Comparison of ENCODE assay signal across 19 cellular contexts in the genomic region with DNA sequence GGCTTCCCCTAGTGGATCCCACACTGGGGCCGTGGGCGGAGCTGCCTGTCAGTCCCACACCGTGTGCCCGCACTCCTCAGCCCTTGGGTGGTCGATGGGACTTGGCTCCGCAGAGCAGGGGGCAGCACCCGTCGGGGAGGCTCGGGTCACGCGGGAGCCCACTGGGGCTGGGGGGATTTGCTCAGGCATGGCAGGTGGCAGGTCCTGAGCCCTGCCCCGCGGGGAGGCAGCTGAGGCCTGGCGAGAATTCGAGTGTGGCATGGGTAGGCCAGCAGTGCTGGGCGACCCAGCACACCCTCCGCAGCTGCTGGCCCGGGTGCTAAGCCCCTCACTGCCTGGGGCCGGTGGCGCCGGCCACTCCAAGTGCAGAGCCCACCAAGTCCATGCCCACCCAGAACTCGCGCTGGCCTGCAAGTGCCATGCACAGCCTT.
DNase-seq lines count a peak whose midpoint lies in the region; ATAC-seq, FAIRE-seq and TF ChIP-seq lines count a peak whose summit lies in the region.
"Had no signal": no experiment of that assay in that cellular context is flagged by ENCODE, and none has a peak within 500 bp of the region (broad histone marks: within the 10 kb centered on the region; RNA-seq: fewer than 3 reads in every experiment).

No MANE protein-coding gene starts in this region.

- no peaks in the 10 kb centered on the region for H3K79me2 ChIP-seq in HepG2 (ENCODE audit: insufficient read depth, low read length)

- TF ChIP-seq EP300 in HepG2 (IDR thresholded peaks at IDR 0.05; ENCODE audit: low read depth in 2 of 2, low read length in 2 of 2) (no peak), HepG2 (CRISPR knock-in tag; IDR thresholded peaks at IDR 0.05; ENCODE audit: borderline replicate concordance) (no peak)

- TF ChIP-seq CTCF in right lobe of liver (IDR thresholded peaks at IDR 0.05), result no peak
- TF ChIP-seq CTCF in HepG2 (CRISPR knock-in tag; IDR thresholded peaks at IDR 0.05), result no peak
- TF ChIP-seq CTCF in upper lobe of right lung (IDR thresholded peaks at IDR 0.05), result no peak

- intact Hi-C loops in right lobe of liver (cut with DNase I) (no loop called here), HepG2 (cut with micrococcal nuclease; ENCODE audit: unreplicated experiment) (no loop called here), posterior vena cava (cut with DNase I) (no loop called here), upper lobe of right lung (cut with DNase I) (no loop called here)

- no peaks in the 10 kb centered on the region for H3K27me3 ChIP-seq in right lobe of liver
- no peaks in the 10 kb centered on the region for H3K27me3 ChIP-seq in HepG2 (ENCODE audit: control insufficient read depth in 1 of 2, insufficient read depth in 2 of 2, low read length in 2 of 2)
- no peaks in the 10 kb centered on the region for H3K27me3 ChIP-seq in upper lobe of right lung
- H3K27me3 ChIP-seq: BLaER1 treated with 17β-estradiol and CSF1 and Interleukin-3, amounts not matched to agents 10 nM and 100 nM had no signal

- no peaks in the 10 kb centered on the region for H3K36me3 ChIP-seq in right lobe of liver
- no peaks in the 10 kb centered on the region for H3K36me3 ChIP-seq in HepG2 (replicated peaks in 1 of 2; ENCODE audit: control insufficient read depth in 1 of 2, insufficient read depth in 2 of 2, low read length in 2 of 2)
- H3K36me3 ChIP-seq in upper lobe of right lung, result no peaks in the 10 kb centered on the region
- H3K36me3 ChIP-seq: BLaER1 treated with 17β-estradiol and CSF1 and Interleukin-3, amounts not matched to agents 10 nM and 100 nM had no signal

- H3K9me3 ChIP-seq in right lobe of liver (no peaks in the 10 kb centered on the region), HepG2 (ENCODE audit: low read length) (peaks cover 72% of the 10 kb centered on the region), upper lobe of right lung (no peaks in the 10 kb centered on the region), T-helper 17 cell (ENCODE audit: control insufficient read depth, low read length, poor library complexity, severe bottlenecking) (no peaks in the 10 kb centered on the region)
- H3K9me3 ChIP-seq: A549 had no signal

- in situ Hi-C loops in HepG2 (cut with HindIII; ENCODE audit: extremely low pct_ligation_motif_present, low pct_unique_long_range_greater_than_20kb), result no loop called here

- no TSS peak for BruUV-seq in HepG2 (replicated peaks; lab: Mats Ljungman, UMichigan)

- H2AFZ ChIP-seq in HepG2 (ENCODE audit: low read length), result no peak overlapping the region

- TF ChIP-seq RAD21 in HepG2 (CRISPR knock-in tag; IDR thresholded peaks at IDR 0.05), result no peak

- H3K36me3 Mint-ChIP-seq in activated T-cell treated with anti-CD3 and anti-CD28 coated beads, Interleukin-2, amount 50 U/mL, for 4 hours (ENCODE audit: insufficient read depth), result no peaks in the 10 kb centered on the region
- no peaks in the 10 kb centered on the region for H3K36me3 Mint-ChIP-seq in T-helper 17 cell (ENCODE audit: low read depth)
- H3K36me3 Mint-ChIP-seq: CD8-positive, alpha-beta T cell had no signal

- no peak overlapping the region for H3K27ac Mint-ChIP-seq in T-helper 17 cell
- H3K27ac Mint-ChIP-seq: CD8-positive, alpha-beta T cell; H9 had no signal

- no CpG with 5 or more reads among the region's 23 CpGs for WGBS in right lobe of liver (ENCODE audit: insufficient coverage, low coverage, low lambda C conversion rate, missing lambda C conversion rate)
- 65% methylated on average over 4 of the region's 23 CpGs for WGBS in HepG2 (ENCODE audit: low lambda C conversion rate)

- no peak overlapping the region for H3K27ac ChIP-seq in right lobe of liver
- no peak overlapping the region for H3K27ac ChIP-seq in HepG2 (ENCODE audit: extremely low read length, insufficient read depth, low read length)
- no peak overlapping the region for H3K27ac ChIP-seq in upper lobe of right lung
- H3K27ac ChIP-seq: 22Rv1; A549; BLaER1 treated with 17β-estradiol and CSF1 and Interleukin-3, amounts not matched to agents 10 nM and 100 nM had no signal

- no peak for FAIRE-seq in HepG2 (lab: Jason Lieb, UNC)
- FAIRE-seq: A549, GM12878, H1 had no signal

- no peaks in the 10 kb centered on the region for H3K27me3 Mint-ChIP-seq in activated T-cell treated with anti-CD3 and anti-CD28 coated beads, Interleukin-2, amount 50 U/mL, for 4 hours (ENCODE audit: low read depth)
- no peaks in the 10 kb centered on the region for H3K27me3 Mint-ChIP-seq in T-helper 17 cell

- H3K4me1 Mint-ChIP-seq in activated T-cell treated with anti-CD3 and anti-CD28 coated beads, Interleukin-2, amount 50 U/mL, for 4 hours (ENCODE audit: low read depth), result no peaks in the 10 kb centered on the region
- no peaks in the 10 kb centered on the region for H3K4me1 Mint-ChIP-seq in T-helper 17 cell
- H3K4me1 Mint-ChIP-seq: H9 had no signal

- H3K4me1 ChIP-seq in right lobe of liver (no peaks in the 10 kb centered on the region), HepG2 (ENCODE audit: insufficient read depth, low read length) (no peaks in the 10 kb centered on the region), upper lobe of right lung (no peaks in the 10 kb centered on the region)
- H3K4me1 ChIP-seq: A549; BLaER1 treated with 17β-estradiol and CSF1 and Interleukin-3, amounts not matched to agents 10 nM and 100 nM had no signal

- DNase-seq in activated T-cell treated with anti-CD3 and anti-CD28 coated beads, Interleukin-2, amount 50 U/mL, for 4 hours, result peak; percentile 4
- DNase-seq in activated T-cell treated with anti-CD3 and anti-CD28 coated beads for 4 hours (no peak), right lobe of liver (peak in 2 of 3 donors; percentile 36 to 47), HepG2 (ENCODE audit: low spot score) (no peak), posterior vena cava (ENCODE audit: low spot score) (peak; percentile 79), upper lobe of right lung (no peak), AML-193 (lab: John Stamatoyannopoulos, UW) (no peak), T-helper 17 cell (no peak)
- DNase-seq: Calu3; CD8-positive, alpha-beta T cell; DMS53; DND-41; EL; H9 had no signal

- no peak overlapping the region for H3K4me3 Mint-ChIP-seq in activated T-cell treated with anti-CD3 and anti-CD28 coated beads, Interleukin-2, amount 50 U/mL, for 4 hours
- no peak overlapping the region for H3K4me3 Mint-ChIP-seq in T-helper 17 cell
- H3K4me3 Mint-ChIP-seq: CD8-positive, alpha-beta T cell; H9 had no signal

- no peak for TF ChIP-seq POLR2A in right lobe of liver (IDR thresholded peaks at IDR 0.05)
- no peak for TF ChIP-seq POLR2A in HepG2 (IDR thresholded peaks at IDR 0.05; ENCODE audit: insufficient read depth in 1 of 2, low read depth in 2 of 2, low read length in 2 of 2)

- H3K4me3 ChIP-seq in right lobe of liver (no peak overlapping the region), HepG2 (replicated peaks in 1 of 3; ENCODE audit: insufficient read depth in 1 of 3, low read depth in 2 of 3, low read length in 3 of 3) (no peak overlapping the region), upper lobe of right lung (no peak overlapping the region)
- H3K4me3 ChIP-seq: A549; BLaER1 treated with 17β-estradiol and CSF1 and Interleukin-3, amounts not matched to agents 10 nM and 100 nM; GM12878 had no signal

- CTCF ChIA-PET in HepG2 (lab: Yijun Ruan, JAX; ENCODE audit: low intra/inter-chr PET ratio, low total read pairs), result no interaction called here

- POLR2A ChIA-PET in HepG2 (lab: Yijun Ruan, JAX), result no interaction called here

- H3K4me2 ChIP-seq in HepG2 (ENCODE audit: low read depth, low read length), result no peak overlapping the region
- H3K4me2 ChIP-seq: A549; BLaER1 treated with 17β-estradiol and CSF1 and Interleukin-3, amounts not matched to agents 10 nM and 100 nM had no signal

- H3K9ac ChIP-seq in HepG2 (ENCODE audit: insufficient read depth, low read depth, low read length), result no peak overlapping the region
- H3K9ac ChIP-seq: BLaER1 treated with 17β-estradiol and CSF1 and Interleukin-3, amounts not matched to agents 10 nM and 100 nM had no signal

- H3K9me3 Mint-ChIP-seq in activated T-cell treated with anti-CD3 and anti-CD28 coated beads, Interleukin-2, amount 50 U/mL, for 4 hours, result peaks cover 15% of the 10 kb centered on the region

- no peak for ATAC-seq in activated T-cell treated with anti-CD3 and anti-CD28 coated beads, Interleukin-2, amount 50 U/mL, for 4 hours
- ATAC-seq in right lobe of liver (peak in 1 of 4 donors; percentile 20), HepG2 (no peak), upper lobe of right lung (peak; percentile 24), T-helper 17 cell (no peak)
- ATAC-seq: A549; CD8-positive, alpha-beta T cell; GM12878 had no signal

- no peaks in the 10 kb centered on the region for H4K20me1 ChIP-seq in HepG2 (ENCODE audit: insufficient read depth, low read length)
- H4K20me1 ChIP-seq: BLaER1 treated with 17β-estradiol and CSF1 and Interleukin-3, amounts not matched to agents 10 nM and 100 nM had no signal

TF ChIP-seq in HepG2, 621 proteins besides CTCF, POLR2A, EP300 and RAD21 (continues in another document):
- TF ChIP-seq, protein P1, sequence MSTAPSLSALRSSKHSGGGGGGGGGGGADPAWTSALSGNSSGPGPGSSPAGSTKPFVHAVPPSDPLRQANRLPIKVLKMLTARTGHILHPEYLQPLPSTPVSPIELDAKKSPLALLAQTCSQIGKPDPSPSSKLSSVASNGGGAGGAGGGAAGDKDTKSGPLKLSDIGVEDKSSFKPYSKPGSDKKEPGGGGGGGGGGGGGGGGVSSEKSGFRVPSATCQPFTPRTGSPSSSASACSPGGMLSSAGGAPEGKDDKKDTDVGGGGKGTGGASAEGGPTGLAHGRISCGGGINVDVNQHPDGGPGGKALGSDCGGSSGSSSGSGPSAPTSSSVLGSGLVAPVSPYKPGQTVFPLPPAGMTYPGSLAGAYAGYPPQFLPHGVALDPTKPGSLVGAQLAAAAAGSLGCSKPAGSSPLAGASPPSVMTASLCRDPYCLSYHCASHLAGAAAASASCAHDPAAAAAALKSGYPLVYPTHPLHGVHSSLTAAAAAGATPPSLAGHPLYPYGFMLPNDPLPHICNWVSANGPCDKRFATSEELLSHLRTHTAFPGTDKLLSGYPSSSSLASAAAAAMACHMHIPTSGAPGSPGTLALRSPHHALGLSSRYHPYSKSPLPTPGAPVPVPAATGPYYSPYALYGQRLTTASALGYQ (CRISPR knock-in tag; IDR thresholded peaks at IDR 0.05), result no peak
- TF ChIP-seq REL (CRISPR knock-in tag; conservative IDR thresholded peaks at IDR 0.05) (no peak), TOPORS (CRISPR knock-in tag; IDR thresholded peaks at IDR 0.05) (no peak), ZNF234 (CRISPR knock-in tag; conservative IDR thresholded peaks at IDR 0.05) (no peak), ZNF543 (CRISPR knock-in tag; IDR thresholded peaks at IDR 0.05) (no peak)
- TF ChIP-seq, protein P2, sequence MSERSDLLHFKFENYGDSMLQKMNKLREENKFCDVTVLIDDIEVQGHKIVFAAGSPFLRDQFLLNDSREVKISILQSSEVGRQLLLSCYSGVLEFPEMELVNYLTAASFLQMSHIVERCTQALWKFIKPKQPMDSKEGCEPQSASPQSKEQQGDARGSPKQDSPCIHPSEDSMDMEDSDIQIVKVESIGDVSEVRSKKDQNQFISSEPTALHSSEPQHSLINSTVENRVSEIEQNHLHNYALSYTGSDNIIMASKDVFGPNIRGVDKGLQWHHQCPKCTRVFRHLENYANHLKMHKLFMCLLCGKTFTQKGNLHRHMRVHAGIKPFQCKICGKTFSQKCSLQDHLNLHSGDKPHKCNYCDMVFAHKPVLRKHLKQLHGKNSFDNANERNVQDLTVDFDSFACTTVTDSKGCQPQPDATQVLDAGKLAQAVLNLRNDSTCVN (CRISPR knock-in tag; IDR thresholded peaks at IDR 0.05; ENCODE audit: borderline replicate concordance), result no peak

Comparison
In these comparisons a context has a peak if more than half of its experiments do, and no peak if none do; other contexts are left out.
1. DNase-seq: peak in activated T-cell treated with anti-CD3 and anti-CD28 coated beads, Interleukin-2, amount 50 U/mL, for 4 hours (single experiment), right lobe of liver (2 of 3) and posterior vena cava (single experiment); none in activated T-cell treated with anti-CD3 and anti-CD28 coated beads for 4 hours (single experiment), HepG2 (single experiment), upper lobe of right lung (single experiment), AML-193 (0 of 2) and T-helper 17 cell (0 of 3).